1 cellular context compared by ENCODE assay signal in genomic region chr18:51032193-51032592, GRCh38.
TF ChIP-seq lines count a peak whose summit lies in the region.

No MANE protein-coding gene starts in this region.

TF ChIP-seq in SK-N-SH, 30 proteins besides CTCF, POLR2A, EP300 and RAD21 (continued from another document):
- TF ChIP-seq ZBTB33 (IDR thresholded peaks at IDR 0.05; ENCODE audit: borderline replicate concordance, low read depth) (no peak), SIN3A (IDR thresholded peaks at IDR 0.05; ENCODE audit: borderline replicate concordance, low read depth, low read length) (no peak), MEF2A (IDR thresholded peaks at IDR 0.05; ENCODE audit: borderline replicate concordance, low read depth) (no peak), SMC3 (IDR thresholded peaks at IDR 0.05; ENCODE audit: low read depth, low read length) (no peak)
TF ChIP-seq in SK-N-SH: peak in this region for 0.
